ENCODE assay signal across 1 cellular context in genomic region chr15:72106068-72106467, GRCh38.
TF ChIP-seq lines count a peak whose summit lies in the region.

No MANE protein-coding gene starts in this region.

TF ChIP-seq in HepG2, 621 proteins besides CTCF, POLR2A, EP300 and RAD21:
- TF ChIP-seq PPARG (CRISPR knock-in tag; conservative IDR thresholded peaks at IDR 0.05) (no peak), CENPT (CRISPR knock-in tag; IDR thresholded peaks at IDR 0.05; ENCODE audit: low read depth) (no peak), ZNF121 (CRISPR knock-in tag; IDR thresholded peaks at IDR 0.05) (peak; percentile 14; the same call in 1 of the 2 replicates)
TF ChIP-seq in HepG2: peak in this region for 1.
